In the genomic region with DNA sequence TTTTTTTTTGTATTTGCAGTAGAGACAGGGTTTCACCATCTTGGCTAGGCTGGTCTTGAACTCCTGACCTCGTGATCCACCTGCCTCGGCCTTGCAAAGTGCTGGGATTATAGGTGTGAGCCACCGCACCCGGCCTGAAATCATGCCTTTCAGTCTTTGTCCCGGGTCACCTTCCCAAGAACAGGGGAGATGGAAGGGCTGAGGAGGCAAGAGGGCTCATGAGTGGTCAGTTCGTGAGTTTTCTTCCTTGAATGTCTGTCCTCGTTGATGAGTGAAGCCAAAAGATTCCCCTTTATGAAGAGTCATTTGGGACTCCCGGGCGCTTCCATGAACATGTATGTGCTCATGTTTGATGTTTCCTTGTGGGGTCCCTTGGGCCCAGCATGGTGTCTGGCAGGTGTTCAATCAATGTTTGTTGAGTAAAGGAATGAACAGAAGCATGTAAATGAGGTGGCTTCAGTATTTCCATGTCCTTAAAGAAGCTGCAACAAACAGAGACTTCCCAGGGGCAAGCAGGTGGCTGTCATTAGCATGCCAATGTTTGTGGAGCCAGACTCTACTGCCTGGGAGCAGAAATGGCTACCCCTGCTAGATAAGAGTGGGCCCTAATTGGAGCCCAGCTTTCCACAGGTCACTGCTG, we compare ENCODE assay signal across 16 cellular contexts.
"Had no signal": no experiment of that assay in that cellular context is flagged by ENCODE, and none has a peak within 500 bp of the region (broad histone marks: within the 10 kb centered on the region; RNA-seq: fewer than 3 reads in every experiment).

No MANE protein-coding gene starts in this region.

- H3K9me3 Mint-ChIP-seq: activated B cell treated with CpG ODN at 0.5 μM for 24 hours; activated CD8-positive, alpha-beta T cell treated with anti-CD3 and anti-CD28 coated beads for 36 hours; activated naive CD4-positive, alpha-beta T cell treated with anti-CD3 and anti-CD28 coated beads, Interleukin-2, amount 50 U/mL, for 24 hours; activated T-cell treated with anti-CD3 and anti-CD28 coated beads, Interleukin-2, amount 50 U/mL, for 4 hours; effector memory CD8-positive, alpha-beta T cell had no signal

- H3K4me3 ChIP-seq: adrenal gland, ovary, right lobe of liver, smooth muscle cell, stomach, testis had no signal

- DNase-seq: activated B cell treated with CpG ODN at 0.5 μM for 24 hours; activated CD4-positive, alpha-beta T cell treated with anti-CD3 and anti-CD28 coated beads for 48 hours; activated CD8-positive, alpha-beta T cell treated with anti-CD3 and anti-CD28 coated beads for 36 hours; activated effector memory CD4-positive, alpha-beta T cell treated with Interleukin-2 at 50 U/mL for 16 hours; activated T-cell treated with anti-CD3 and anti-CD28 coated beads, Interleukin-2, amount 50 U/mL, for 4 hours; adrenal gland; dermis blood vessel endothelial cell; effector memory CD8-positive, alpha-beta T cell; foreskin keratinocyte; immature natural killer cell; ovary; right lobe of liver; stomach; testis had no signal

- ATAC-seq: activated CD8-positive, alpha-beta T cell treated with anti-CD3 and anti-CD28 coated beads for 36 hours; activated T-cell treated with anti-CD3 and anti-CD28 coated beads, Interleukin-2, amount 50 U/mL, for 4 hours; effector memory CD8-positive, alpha-beta T cell; foreskin keratinocyte; right lobe of liver had no signal

- H3K4me1 ChIP-seq: foreskin keratinocyte, right lobe of liver, testis had no signal

- H3K27me3 Mint-ChIP-seq: activated B cell treated with CpG ODN at 0.5 μM for 24 hours; activated CD8-positive, alpha-beta T cell treated with anti-CD3 and anti-CD28 coated beads for 36 hours; activated naive CD4-positive, alpha-beta T cell treated with anti-CD3 and anti-CD28 coated beads, Interleukin-2, amount 50 U/mL, for 24 hours; effector memory CD8-positive, alpha-beta T cell had no signal

- H3K27me3 ChIP-seq: adrenal gland, foreskin keratinocyte, ovary, right lobe of liver, stomach, testis had no signal

- H3K4me2 ChIP-seq: smooth muscle cell had no signal

- H3K36me3 Mint-ChIP-seq: activated naive CD4-positive, alpha-beta T cell treated with anti-CD3 and anti-CD28 coated beads, Interleukin-2, amount 50 U/mL, for 24 hours; immature natural killer cell had no signal

- H3K9me3 ChIP-seq: adrenal gland, ovary, right lobe of liver, stomach, testis had no signal

- H3K27ac ChIP-seq: adrenal gland, foreskin keratinocyte, ovary, right lobe of liver, stomach, testis had no signal

- H3K4me3 Mint-ChIP-seq: activated CD8-positive, alpha-beta T cell treated with anti-CD3 and anti-CD28 coated beads for 36 hours; activated naive CD4-positive, alpha-beta T cell treated with anti-CD3 and anti-CD28 coated beads, Interleukin-2, amount 50 U/mL, for 24 hours; activated T-cell treated with anti-CD3 and anti-CD28 coated beads, Interleukin-2, amount 50 U/mL, for 4 hours; effector memory CD8-positive, alpha-beta T cell had no signal

- H3K36me3 ChIP-seq: adrenal gland, ovary, right lobe of liver, stomach had no signal

- H3K27ac Mint-ChIP-seq: activated CD8-positive, alpha-beta T cell treated with anti-CD3 and anti-CD28 coated beads for 36 hours; immature natural killer cell had no signal
